ENCODE assay signal across 22 cellular contexts in genomic region chr17:80021600-80021999, GRCh38.
"Had no signal": no experiment of that assay in that cellular context is flagged by ENCODE, and none has a peak within 500 bp of the region (broad histone marks: within the 10 kb centered on the region; RNA-seq: fewer than 3 reads in every experiment).

No MANE protein-coding gene starts in this region.

- H3K4me3 ChIP-seq: body of pancreas, coronary artery, gastrocnemius medialis, heart left ventricle, left ventricle myocardium inferior, transverse colon had no signal

- ATAC-seq: activated CD4-positive, alpha-beta T cell treated with anti-CD3 and anti-CD28 coated beads for 36 hours; activated T-helper 17 cell treated with anti-CD3 and anti-CD28 coated beads, Interleukin-2, amount 50 U/mL, for 72 hours; body of pancreas; gastrocnemius medialis; heart left ventricle had no signal

- DNase-seq: activated CD4-positive, alpha-beta memory T cell treated with anti-CD3 and anti-CD28 coated beads for 36 hours; activated CD4-positive, alpha-beta T cell treated with anti-CD3 and anti-CD28 coated beads for 36 hours; activated naive CD4-positive, alpha-beta T cell; activated naive CD8-positive, alpha-beta T cell treated with anti-CD3 and anti-CD28 coated beads for 36 hours; activated T-cell treated with anti-CD3 and anti-CD28 coated beads for 4 hours; amygdala; body of pancreas; caudate nucleus; erythroblast; gastrocnemius medialis; heart left ventricle; kidney glomerular epithelial cell; left ventricle myocardium inferior; mammary epithelial cell; T-helper 2 cell; transverse colon; WERI-Rb-1 had no signal

- H3K27me3 Mint-ChIP-seq: activated CD4-positive, alpha-beta memory T cell treated with anti-CD3 and anti-CD28 coated beads for 36 hours; activated CD4-positive, alpha-beta T cell treated with anti-CD3 and anti-CD28 coated beads for 36 hours; activated naive CD8-positive, alpha-beta T cell treated with anti-CD3 and anti-CD28 coated beads for 36 hours; activated T-helper 17 cell treated with anti-CD3 and anti-CD28 coated beads, Interleukin-2, amount 50 U/mL, for 72 hours; progenitor cell of endocrine pancreas; stimulated activated naive CD8-positive, alpha-beta T cell treated with anti-CD3 and anti-CD28 coated beads, Interleukin-15, Interleukin-2, amounts not matched to agents 100 ng/mL and 50 ng/mL, for 24 hours had no signal

- H3K27me3 ChIP-seq: body of pancreas, heart left ventricle, transverse colon had no signal

- H3K36me3 Mint-ChIP-seq: activated CD4-positive, alpha-beta memory T cell treated with anti-CD3 and anti-CD28 coated beads for 36 hours; activated naive CD8-positive, alpha-beta T cell treated with anti-CD3 and anti-CD28 coated beads for 36 hours had no signal

- H3K9me3 ChIP-seq: body of pancreas, gastrocnemius medialis, heart left ventricle, left ventricle myocardium inferior, transverse colon had no signal

- H3K27ac Mint-ChIP-seq: activated CD4-positive, alpha-beta memory T cell treated with anti-CD3 and anti-CD28 coated beads for 36 hours; activated CD4-positive, alpha-beta T cell treated with anti-CD3 and anti-CD28 coated beads for 36 hours; activated naive CD8-positive, alpha-beta T cell treated with anti-CD3 and anti-CD28 coated beads for 36 hours; activated T-helper 17 cell treated with anti-CD3 and anti-CD28 coated beads, Interleukin-2, amount 50 U/mL, for 72 hours; progenitor cell of endocrine pancreas; stimulated activated naive CD8-positive, alpha-beta T cell treated with anti-CD3 and anti-CD28 coated beads, Interleukin-15, Interleukin-2, amounts not matched to agents 100 ng/mL and 50 ng/mL, for 24 hours had no signal

- H3K4me3 Mint-ChIP-seq: activated CD4-positive, alpha-beta memory T cell treated with anti-CD3 and anti-CD28 coated beads for 36 hours; activated CD4-positive, alpha-beta T cell treated with anti-CD3 and anti-CD28 coated beads for 36 hours; activated naive CD8-positive, alpha-beta T cell treated with anti-CD3 and anti-CD28 coated beads for 36 hours; activated T-helper 17 cell treated with anti-CD3 and anti-CD28 coated beads, Interleukin-2, amount 50 U/mL, for 72 hours; neural crest cell; stimulated activated naive CD8-positive, alpha-beta T cell treated with anti-CD3 and anti-CD28 coated beads, Interleukin-15, Interleukin-2, amounts not matched to agents 100 ng/mL and 50 ng/mL, for 24 hours had no signal

- H3K9me3 Mint-ChIP-seq: activated CD4-positive, alpha-beta memory T cell treated with anti-CD3 and anti-CD28 coated beads for 36 hours; activated naive CD8-positive, alpha-beta T cell treated with anti-CD3 and anti-CD28 coated beads for 36 hours; activated T-helper 17 cell treated with anti-CD3 and anti-CD28 coated beads, Interleukin-2, amount 50 U/mL, for 72 hours; stimulated activated naive CD8-positive, alpha-beta T cell treated with anti-CD3 and anti-CD28 coated beads, Interleukin-15, Interleukin-2, amounts not matched to agents 100 ng/mL and 50 ng/mL, for 24 hours had no signal

- H3K36me3 ChIP-seq: gastrocnemius medialis, heart left ventricle, left ventricle myocardium inferior, transverse colon had no signal

- H3K4me1 Mint-ChIP-seq: activated CD4-positive, alpha-beta T cell treated with anti-CD3 and anti-CD28 coated beads for 36 hours; activated naive CD8-positive, alpha-beta T cell treated with anti-CD3 and anti-CD28 coated beads for 36 hours; activated T-helper 17 cell treated with anti-CD3 and anti-CD28 coated beads, Interleukin-2, amount 50 U/mL, for 72 hours had no signal

- H3K27ac ChIP-seq: body of pancreas, coronary artery, heart left ventricle, left ventricle myocardium inferior, transverse colon had no signal
